In genomic region chr1:6730889-6731288, GRCh38 we compare ENCODE assay signal across 23 cellular contexts.
"Had no signal": no experiment of that assay in that cellular context is flagged by ENCODE, and none has a peak within 500 bp of the region (broad histone marks: within the 10 kb centered on the region; RNA-seq: fewer than 3 reads in every experiment).

No MANE protein-coding gene starts in this region.

- DNase-seq: cortex of kidney; effector memory CD8-positive, alpha-beta T cell; erythroblast; esophagus squamous epithelium; foreskin melanocyte; head of caudate nucleus; left lung; mesenchymal stem cell; naive thymus-derived CD4-positive, alpha-beta T cell; nucleus accumbens; stimulated activated naive B cell treated with anti-CD40 and anti-IgM and Interleukin-4, amounts not matched to agents 10 μg/mL and 1 μg/mL and 100 μg/mL, for 72 hours had no signal

- H3K4me3 ChIP-seq: esophagus squamous epithelium, left lung, prostate gland, right atrium auricular region, spleen had no signal

- FAIRE-seq: endometrium, keratinocyte, urothelium cell line had no signal

- H3K27ac Mint-ChIP-seq: effector memory CD8-positive, alpha-beta T cell; mesothelial cell of epicardium; naive thymus-derived CD4-positive, alpha-beta T cell; nephron; stimulated activated naive B cell treated with anti-CD40 and anti-IgM and Interleukin-4, amounts not matched to agents 10 μg/mL and 1 μg/mL and 100 μg/mL, for 72 hours; stimulated activated naive CD8-positive, alpha-beta T cell treated with anti-CD3 and anti-CD28 coated beads, Interleukin-15, Interleukin-2, amounts not matched to agents 100 ng/mL and 50 ng/mL, for 24 hours; type B pancreatic cell had no signal

- H3K9me3 ChIP-seq: esophagus squamous epithelium, left lung, prostate gland, right atrium auricular region, spleen had no signal

- H3K36me3 ChIP-seq: esophagus squamous epithelium, left lung, prostate gland, right atrium auricular region, spleen had no signal

- H3K9me3 Mint-ChIP-seq: central memory CD8-positive, alpha-beta T cell; effector memory CD8-positive, alpha-beta T cell; mesothelial cell of epicardium; naive thymus-derived CD4-positive, alpha-beta T cell; nephron; stimulated activated naive B cell treated with anti-CD40 and anti-IgM and Interleukin-4, amounts not matched to agents 10 μg/mL and 1 μg/mL and 100 μg/mL, for 72 hours; stimulated activated naive CD8-positive, alpha-beta T cell treated with anti-CD3 and anti-CD28 coated beads, Interleukin-15, Interleukin-2, amounts not matched to agents 100 ng/mL and 50 ng/mL, for 24 hours; type B pancreatic cell had no signal

- H3K27ac ChIP-seq: esophagus squamous epithelium, left lung, prostate gland, right atrium auricular region, spleen had no signal

- H3K36me3 Mint-ChIP-seq: mesothelial cell of epicardium; naive thymus-derived CD4-positive, alpha-beta T cell; stimulated activated naive B cell treated with anti-CD40 and anti-IgM and Interleukin-4, amounts not matched to agents 10 μg/mL and 1 μg/mL and 100 μg/mL, for 72 hours; type B pancreatic cell had no signal

- H3K4me3 Mint-ChIP-seq: central memory CD8-positive, alpha-beta T cell; effector memory CD8-positive, alpha-beta T cell; mesothelial cell of epicardium; naive thymus-derived CD4-positive, alpha-beta T cell; nephron; stimulated activated naive B cell treated with anti-CD40 and anti-IgM and Interleukin-4, amounts not matched to agents 10 μg/mL and 1 μg/mL and 100 μg/mL, for 72 hours; stimulated activated naive CD8-positive, alpha-beta T cell treated with anti-CD3 and anti-CD28 coated beads, Interleukin-15, Interleukin-2, amounts not matched to agents 100 ng/mL and 50 ng/mL, for 24 hours; type B pancreatic cell had no signal

- H3K4me1 Mint-ChIP-seq: nephron; stimulated activated naive B cell treated with anti-CD40 and anti-IgM and Interleukin-4, amounts not matched to agents 10 μg/mL and 1 μg/mL and 100 μg/mL, for 72 hours had no signal

- H3K4me1 ChIP-seq: left lung, prostate gland, right atrium auricular region had no signal

- H3K27me3 ChIP-seq: esophagus squamous epithelium, right atrium auricular region had no signal

- ATAC-seq: effector memory CD8-positive, alpha-beta T cell; left lung; naive thymus-derived CD4-positive, alpha-beta T cell; sciatic nerve; stimulated activated naive B cell treated with anti-CD40 and anti-IgM and Interleukin-4, amounts not matched to agents 10 μg/mL and 1 μg/mL and 100 μg/mL, for 72 hours had no signal
